Comparison of ENCODE assay signal across 15 cellular contexts in genomic region chr6:48472121-48472520, GRCh38.
DNase-seq lines count a peak whose midpoint lies in the region; ATAC-seq and TF ChIP-seq lines count a peak whose summit lies in the region.
"Had no signal": no experiment of that assay in that cellular context is flagged by ENCODE, and none has a peak within 500 bp of the region (broad histone marks: within the 10 kb centered on the region; RNA-seq: fewer than 3 reads in every experiment).

No MANE protein-coding gene starts in this region.

- no peak overlapping the region for H3K9ac ChIP-seq in fibroblast of lung (ENCODE audit: insufficient read depth, low read length)

- H3K9me3 ChIP-seq in fibroblast of lung (ENCODE audit: control insufficient read depth, insufficient read depth, low read depth, low read length) = no peaks in the 10 kb centered on the region

- ATAC-seq in GM21526 (IDR thresholded peaks at IDR 0.05; ENCODE audit: low FRiP score, unreplicated experiment) = no peak
- ATAC-seq in HG03457 (IDR thresholded peaks at IDR 0.05; ENCODE audit: unreplicated experiment) = no peak
- ATAC-seq: GM12878, GM23338 had no signal

- no peak overlapping the region for H3K4me2 ChIP-seq in fibroblast of lung (ENCODE audit: extremely low read depth, insufficient read depth, low read length)
- H3K4me2 ChIP-seq: GM23338 had no signal

- TF ChIP-seq CTCF in fibroblast of lung (conservative IDR thresholded peaks at IDR 0.05 in 1 of 2, IDR thresholded peaks at IDR 0.05 in 1 of 2; ENCODE audit: low read depth in 1 of 2, low read length in 2 of 2) = no peak

- no peaks in the 10 kb centered on the region for H3K36me3 ChIP-seq in fibroblast of lung (ENCODE audit: control insufficient read depth, insufficient read depth, low read length)

- H3K27me3 ChIP-seq in fibroblast of lung (ENCODE audit: control insufficient read depth, insufficient read depth, low read length) = no peaks in the 10 kb centered on the region

- no peak overlapping the region for H3K27ac ChIP-seq in fibroblast of lung (ENCODE audit: insufficient read depth, low read length)

- H3K4me3 ChIP-seq in fibroblast of lung (replicated peaks in 1 of 4; ENCODE audit: control extremely low read depth in 1 of 4, insufficient read depth in 1 of 4, low read depth in 3 of 4, low read length in 4 of 4) = no peak overlapping the region
- H3K4me3 ChIP-seq: GM12878, GM23338 had no signal

- H2AFZ ChIP-seq in fibroblast of lung (ENCODE audit: low read length) = no peak overlapping the region

- no peaks in the 10 kb centered on the region for H3K79me2 ChIP-seq in fibroblast of lung (ENCODE audit: control insufficient read depth, insufficient read depth, low read length)

- H4K20me1 ChIP-seq in fibroblast of lung (ENCODE audit: control insufficient read depth, extremely low read depth, insufficient read depth, low read length) = no peaks in the 10 kb centered on the region

- H3K4me1 ChIP-seq in fibroblast of lung (ENCODE audit: control insufficient read depth, extremely low read depth, insufficient read depth, low read length) = no peaks in the 10 kb centered on the region

- DNase-seq in NCI-H226 (peak; percentile 33), astrocyte of the hippocampus (ENCODE audit: low read depth, low spot score) (peak; percentile 9), fibroblast of lung (ENCODE audit: low read depth in 2 of 2) (peak; percentile 31 to 59), iris pigment epithelial cell (ENCODE audit: low read depth) (peak; percentile 33), GF-D8 (lab: John Stamatoyannopoulos, UW) (no peak), NCI-H146 treated with DMSO at 0.1 percent for 48 hours (lab: John Stamatoyannopoulos, UW; ENCODE audit: unreplicated experiment) (no peak)
- DNase-seq: C1 segment of cervical spinal cord; Calu3; CD4-positive, alpha-beta T cell; DMS 273 treated with DMSO at 0.1 percent for 48 hours; H7 had no signal

Comparison
In these comparisons a context has a peak if more than half of its experiments do, and no peak if none do; other contexts are left out.
1. DNase-seq: peak in NCI-H226 (single experiment), astrocyte of the hippocampus (single experiment), fibroblast of lung (2 of 2) and iris pigment epithelial cell (single experiment); none in GF-D8 (single experiment) and NCI-H146 treated with DMSO at 0.1 percent for 48 hours (single experiment).